In genomic region chr15:101012326-101013040, GRCh38 we compare ENCODE assay signal across 20 cellular contexts.
DNase-seq lines count a peak whose midpoint lies in the region; ATAC-seq and TF ChIP-seq lines count a peak whose summit lies in the region.
"Had no signal": no experiment of that assay in that cellular context is flagged by ENCODE, and none has a peak within 500 bp of the region (broad histone marks: within the 10 kb centered on the region; RNA-seq: fewer than 3 reads in every experiment).

No MANE protein-coding gene starts in this region.

- intact Hi-C loops in left cardiac atrium (cut with DNase I) = loop anchor here in 1 of 2 donors (10.0 kb wide), 1 partner anchor 72 kb away; no protein-coding TSS in a partner anchor

- TF ChIP-seq CTCF in right atrium auricular region (IDR thresholded peaks at IDR 0.05) = no peak
- no peak for TF ChIP-seq CTCF in osteoblast (IDR thresholded peaks at IDR 0.05; ENCODE audit: extremely low read depth, low read depth, low read length)

- no peaks in the 10 kb centered on the region for H3K9me3 ChIP-seq in right atrium auricular region
- no peaks in the 10 kb centered on the region for H3K9me3 ChIP-seq in osteoblast (ENCODE audit: low read depth, low read length)
- H3K9me3 ChIP-seq: left ventricle myocardium inferior, prostate gland, tibial artery had no signal

- no peak overlapping the region for H2AFZ ChIP-seq in osteoblast (ENCODE audit: low read length)

- no peaks in the 10 kb centered on the region for H3K27me3 ChIP-seq in right atrium auricular region
- no peaks in the 10 kb centered on the region for H3K27me3 ChIP-seq in osteoblast (ENCODE audit: insufficient read depth, low read length)
- H3K27me3 ChIP-seq: tibial artery had no signal

- H3K36me3 Mint-ChIP-seq in activated naive CD4-positive, alpha-beta T cell treated with anti-CD3 and anti-CD28 coated beads, Interleukin-2, amount 50 U/mL, for 72 hours = no peaks in the 10 kb centered on the region
- H3K36me3 Mint-ChIP-seq: activated naive CD8-positive, alpha-beta T cell treated with anti-CD3 and anti-CD28 coated beads, Interleukin-2, amount 10 ng/mL, durations not matched to agents 7 days and 5 days had no signal

- peaks cover 0 to 14% of the 10 kb centered on the region in 2 donors for H3K4me1 ChIP-seq in right atrium auricular region
- H3K4me1 ChIP-seq in osteoblast (ENCODE audit: insufficient read depth, low read length) = peaks cover under 1% of the 10 kb centered on the region
- H3K4me1 ChIP-seq: prostate gland had no signal

- H3K27ac ChIP-seq in right atrium auricular region (no peak overlapping the region), osteoblast (ENCODE audit: low read depth, low read length) (no peak overlapping the region)
- H3K27ac ChIP-seq: HL-60, left ventricle myocardium inferior, prostate gland, tibial artery had no signal

- peak; percentile 50 for DNase-seq in right atrium auricular region (ENCODE audit: low spot score)
- DNase-seq in left cardiac atrium = no peak
- peak; percentile 47 for DNase-seq in ecto neural progenitor cell (ENCODE audit: low spot score)
- peak; percentile 80 for DNase-seq in osteoblast (ENCODE audit: insufficient read length, low spot score, missing footprints)
- no peak for DNase-seq in inferior parietal cortex (ENCODE audit: extremely low spot score)
- no peak for DNase-seq in activated naive CD4-positive, alpha-beta T cell treated with anti-CD3 and anti-CD28 coated beads, Interleukin-2, amount 50 U/mL, for 72 hours (ENCODE audit: low spot score in 2 of 2)
- no peak for DNase-seq in NCI-H187 (lab: John Stamatoyannopoulos, UW)
- DNase-seq: activated CD4-positive, alpha-beta T cell treated with anti-CD3 and anti-CD28 coated beads, Interleukin-2, amount 10 ng/mL, durations not matched to agents 7 days and 5 days; activated effector memory CD4-positive, alpha-beta T cell treated with anti-CD3 and anti-CD28 coated beads, Interleukin-2, amount 50 U/mL, for 16 hours; activated naive CD8-positive, alpha-beta T cell treated with anti-CD3 and anti-CD28 coated beads, Interleukin-2, amount 10 ng/mL, durations not matched to agents 7 days and 5 days; central memory CD4-positive, alpha-beta T cell; left ventricle myocardium inferior; NCI-H1436 treated with DMSO at 0.1 percent for 48 hours; NCI-H446; stimulated activated naive CD8-positive, alpha-beta T cell treated with anti-CD3 and anti-CD28 coated beads, Interleukin-15, Interleukin-2, amounts not matched to agents 100 U/mL and 50 U/mL, for 24 hours; tibial artery had no signal

- peaks cover 4% of the 10 kb centered on the region for H3K36me3 ChIP-seq in right atrium auricular region
- peaks cover 48% of the 10 kb centered on the region for H3K36me3 ChIP-seq in osteoblast (ENCODE audit: insufficient read depth, low read length)
- H3K36me3 ChIP-seq: left ventricle myocardium inferior had no signal

- H3K4me2 ChIP-seq in osteoblast (ENCODE audit: insufficient read depth, low read length) = no peak overlapping the region

- no peak overlapping the region for H3K4me3 ChIP-seq in right atrium auricular region
- no peak overlapping the region for H3K4me3 ChIP-seq in osteoblast (ENCODE audit: insufficient read depth, low read length)
- H3K4me3 ChIP-seq: left ventricle myocardium inferior, prostate gland, tibial artery had no signal

- no peak overlapping the region for H3K27ac Mint-ChIP-seq in activated naive CD4-positive, alpha-beta T cell treated with anti-CD3 and anti-CD28 coated beads, Interleukin-2, amount 50 U/mL, for 72 hours
- H3K27ac Mint-ChIP-seq: activated CD4-positive, alpha-beta T cell treated with anti-CD3 and anti-CD28 coated beads, Interleukin-2, amount 10 ng/mL, durations not matched to agents 7 days and 5 days; activated naive CD8-positive, alpha-beta T cell treated with anti-CD3 and anti-CD28 coated beads, Interleukin-2, amount 10 ng/mL, durations not matched to agents 7 days and 5 days; T-helper 2 cell treated with Interferon-gamma antibody and Interleukin-4, amounts not matched to agents 5 μg/mL and 100 μg/mL, for 36 hours had no signal

- H3K9me3 Mint-ChIP-seq in activated naive CD4-positive, alpha-beta T cell treated with anti-CD3 and anti-CD28 coated beads, Interleukin-2, amount 50 U/mL, for 72 hours = no peaks in the 10 kb centered on the region
- H3K9me3 Mint-ChIP-seq: activated CD4-positive, alpha-beta T cell treated with anti-CD3 and anti-CD28 coated beads, Interleukin-2, amount 10 ng/mL, durations not matched to agents 7 days and 5 days; activated naive CD8-positive, alpha-beta T cell treated with anti-CD3 and anti-CD28 coated beads, Interleukin-2, amount 10 ng/mL, durations not matched to agents 7 days and 5 days; T-helper 2 cell treated with Interferon-gamma antibody and Interleukin-4, amounts not matched to agents 5 μg/mL and 100 μg/mL, for 36 hours had no signal

- ATAC-seq in left cardiac atrium = no peak
- no peak for ATAC-seq in activated naive CD4-positive, alpha-beta T cell treated with anti-CD3 and anti-CD28 coated beads, Interleukin-2, amount 50 U/mL, for 72 hours
- ATAC-seq: Right ventricle myocardium inferior; stimulated activated naive CD8-positive, alpha-beta T cell treated with anti-CD3 and anti-CD28 coated beads, Interleukin-15, Interleukin-2, amounts not matched to agents 100 U/mL and 50 U/mL, for 24 hours had no signal

- H3K79me2 ChIP-seq in osteoblast (ENCODE audit: insufficient read depth, low read length) = no peaks in the 10 kb centered on the region

- no peaks in the 10 kb centered on the region for H4K20me1 ChIP-seq in osteoblast (ENCODE audit: insufficient read depth, low read length)

Comparison
In these comparisons a context has a peak if more than half of its experiments do, and no peak if none do; other contexts are left out.
1. DNase-seq: peak in right atrium auricular region (single experiment), ecto neural progenitor cell (single experiment) and osteoblast (single experiment); none in left cardiac atrium (single experiment), inferior parietal cortex (single experiment), activated naive CD4-positive, alpha-beta T cell treated with anti-CD3 and anti-CD28 coated beads, Interleukin-2, amount 50 U/mL, for 72 hours (0 of 2) and NCI-H187 (0 of 2).